In the genomic region with DNA sequence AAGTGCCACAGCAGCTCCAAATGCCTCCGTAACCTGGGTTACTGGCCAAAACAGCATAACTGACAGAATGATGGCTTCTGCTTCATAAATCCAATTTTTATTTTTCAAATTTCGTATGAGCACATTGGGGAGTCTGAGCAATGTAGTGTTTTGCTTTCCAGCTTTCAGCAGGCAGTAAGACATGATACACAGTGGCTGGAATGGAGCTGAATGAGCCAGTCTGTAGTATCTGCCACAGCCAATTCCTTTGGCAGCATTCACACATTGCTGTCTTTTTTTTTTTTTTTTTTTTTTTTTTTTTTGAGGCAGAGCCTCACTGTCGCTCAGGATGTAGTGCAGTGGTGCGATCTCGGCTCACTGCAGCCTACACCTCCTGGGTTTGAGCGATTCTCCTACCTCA, we compare ENCODE assay signal across 31 cellular contexts. TPM values are rescaled to one million over a fixed set of nuclear protein-coding genes. Genes with fewer than 3 reads are reported as not detected.
"Had no signal": no experiment of that assay in that cellular context is flagged by ENCODE, and none has a peak within 500 bp of the region (broad histone marks: within the 10 kb centered on the region; RNA-seq: fewer than 3 reads in every experiment).

No MANE protein-coding gene starts in this region.

- DNase-seq: activated CD4-positive, alpha-beta T cell treated with anti-CD3 and anti-CD28 coated beads, Interleukin-2, amount 10 ng/mL, durations not matched to agents 24 days and 14 days; activated CD4-positive, alpha-beta T cell treated with anti-CD3 and anti-CD28 coated beads, Interleukin-2, amount 50 U/mL, for 48 hours; activated CD8-positive, alpha-beta T cell treated with anti-CD3 and anti-CD28 coated beads, Interleukin-2, amount 10 ng/mL, durations not matched to agents 7 days and 5 days; activated gamma-delta T cell treated with Interleukin-2 at 50 U/mL for 16 hours; activated naive CD4-positive, alpha-beta T cell treated with anti-CD3 and anti-CD28 coated beads for 36 hours; activated naive CD8-positive, alpha-beta T cell treated with anti-CD3 and anti-CD28 coated beads, Interleukin-2, amount 50 U/mL, for 24 hours; activated T-cell treated with anti-CD3 and anti-CD28 coated beads, Interleukin-2, amount 50 U/mL, for 24 hours; anterior cingulate cortex; brain microvascular endothelial cell; central memory CD4-positive, alpha-beta T cell; NCI-H1092 treated with DMSO at 0.1 percent for 48 hours; NCI-H1417; NCI-H146; NCI-H187 treated with DMSO at 0.1 percent for 48 hours; NCI-H2081; NCI-H2171 treated with DMSO at 0.1 percent for 48 hours; NCI-H2227 treated with DMSO at 0.1 percent for 48 hours; NCI-H524 treated with DMSO at 0.1 percent for 48 hours; PC-3; Peyer's patch; RPMI8226; SHP77 treated with DMSO at 0.1 percent for 48 hours; SW 1271; T-helper 1 cell; T-helper 2 cell; T-helper 9 cell had no signal

- H3K27ac Mint-ChIP-seq: activated CD4-positive, alpha-beta T cell treated with anti-CD3 and anti-CD28 coated beads, Interleukin-2, amount 10 ng/mL, durations not matched to agents 24 days and 14 days; activated CD8-positive, alpha-beta T cell treated with anti-CD3 and anti-CD28 coated beads, Interleukin-2, amount 10 ng/mL, durations not matched to agents 7 days and 5 days; activated naive CD4-positive, alpha-beta T cell treated with anti-CD3 and anti-CD28 coated beads for 36 hours; activated naive CD4-positive, alpha-beta T cell treated with anti-CD3 and anti-CD28 coated beads, Interleukin-2, amount 50 U/mL, for 72 hours; activated naive CD8-positive, alpha-beta T cell treated with anti-CD3 and anti-CD28 coated beads, Interleukin-2, amount 50 U/mL, for 24 hours; activated T-cell treated with anti-CD3 and anti-CD28 coated beads, Interleukin-2, amount 50 U/mL, for 24 hours had no signal

- H3K27ac ChIP-seq: brain microvascular endothelial cell, Peyer's patch, SJSA1 had no signal

- H3K36me3 Mint-ChIP-seq: activated naive CD4-positive, alpha-beta T cell treated with anti-CD3 and anti-CD28 coated beads, Interleukin-2, amount 50 U/mL, for 72 hours had no signal

- H3K9me3 Mint-ChIP-seq: activated CD4-positive, alpha-beta T cell treated with anti-CD3 and anti-CD28 coated beads, Interleukin-2, amount 10 ng/mL, durations not matched to agents 24 days and 14 days; activated naive CD4-positive, alpha-beta T cell treated with anti-CD3 and anti-CD28 coated beads for 36 hours; activated naive CD4-positive, alpha-beta T cell treated with anti-CD3 and anti-CD28 coated beads, Interleukin-2, amount 50 U/mL, for 72 hours; activated naive CD8-positive, alpha-beta T cell treated with anti-CD3 and anti-CD28 coated beads, Interleukin-2, amount 50 U/mL, for 24 hours; activated T-cell treated with anti-CD3 and anti-CD28 coated beads, Interleukin-2, amount 50 U/mL, for 24 hours had no signal

- H3K27me3 ChIP-seq: brain microvascular endothelial cell, Peyer's patch, SJSA1 had no signal

- H3K4me3 ChIP-seq: K562, Peyer's patch, SJSA1 had no signal

- H3K9me3 ChIP-seq: Peyer's patch had no signal

- H3K36me3 ChIP-seq: brain microvascular endothelial cell, Peyer's patch, SJSA1 had no signal

- ATAC-seq: activated CD8-positive, alpha-beta T cell treated with anti-CD3 and anti-CD28 coated beads, Interleukin-2, amount 10 ng/mL, durations not matched to agents 7 days and 5 days; activated naive CD4-positive, alpha-beta T cell treated with anti-CD3 and anti-CD28 coated beads, Interleukin-2, amount 50 U/mL, for 72 hours; activated naive CD8-positive, alpha-beta T cell treated with anti-CD3 and anti-CD28 coated beads, Interleukin-2, amount 50 U/mL, for 24 hours; K562; PC-3 had no signal

- H3K4me3 Mint-ChIP-seq: activated CD4-positive, alpha-beta T cell treated with anti-CD3 and anti-CD28 coated beads, Interleukin-2, amount 10 ng/mL, durations not matched to agents 24 days and 14 days; activated CD8-positive, alpha-beta T cell treated with anti-CD3 and anti-CD28 coated beads, Interleukin-2, amount 10 ng/mL, durations not matched to agents 7 days and 5 days; activated naive CD4-positive, alpha-beta T cell treated with anti-CD3 and anti-CD28 coated beads for 36 hours; activated naive CD8-positive, alpha-beta T cell treated with anti-CD3 and anti-CD28 coated beads, Interleukin-2, amount 50 U/mL, for 24 hours; activated T-cell treated with anti-CD3 and anti-CD28 coated beads, Interleukin-2, amount 50 U/mL, for 24 hours had no signal

- H3K4me1 ChIP-seq: Peyer's patch, SJSA1 had no signal

- H3K4me1 Mint-ChIP-seq: activated CD4-positive, alpha-beta T cell treated with anti-CD3 and anti-CD28 coated beads, Interleukin-2, amount 10 ng/mL, durations not matched to agents 24 days and 14 days had no signal

RNA-seq across cellular contexts. Expression of gene TLX3, which starts 42.6 kb away (rescaled TPM):
- total RNA-seq: activated CD4-positive, alpha-beta T cell treated with anti-CD3 and anti-CD28 coated beads, Interleukin-2, amount 10 ng/mL, durations not matched to agents 24 days and 14 days; activated CD8-positive, alpha-beta T cell treated with anti-CD3 and anti-CD28 coated beads, Interleukin-2, amount 10 ng/mL, durations not matched to agents 7 days and 5 days; activated naive CD4-positive, alpha-beta T cell treated with anti-CD3 and anti-CD28 coated beads for 36 hours; activated naive CD4-positive, alpha-beta T cell treated with anti-CD3 and anti-CD28 coated beads, Interleukin-2, amount 50 U/mL, for 72 hours; K562; M059J; NCI-H460; PC-3; Peyer's patch; SJSA1 had no signal
- polyA plus RNA-seq: K562 had no signal
